8 cellular contexts compared by ENCODE assay signal in the genomic region with DNA sequence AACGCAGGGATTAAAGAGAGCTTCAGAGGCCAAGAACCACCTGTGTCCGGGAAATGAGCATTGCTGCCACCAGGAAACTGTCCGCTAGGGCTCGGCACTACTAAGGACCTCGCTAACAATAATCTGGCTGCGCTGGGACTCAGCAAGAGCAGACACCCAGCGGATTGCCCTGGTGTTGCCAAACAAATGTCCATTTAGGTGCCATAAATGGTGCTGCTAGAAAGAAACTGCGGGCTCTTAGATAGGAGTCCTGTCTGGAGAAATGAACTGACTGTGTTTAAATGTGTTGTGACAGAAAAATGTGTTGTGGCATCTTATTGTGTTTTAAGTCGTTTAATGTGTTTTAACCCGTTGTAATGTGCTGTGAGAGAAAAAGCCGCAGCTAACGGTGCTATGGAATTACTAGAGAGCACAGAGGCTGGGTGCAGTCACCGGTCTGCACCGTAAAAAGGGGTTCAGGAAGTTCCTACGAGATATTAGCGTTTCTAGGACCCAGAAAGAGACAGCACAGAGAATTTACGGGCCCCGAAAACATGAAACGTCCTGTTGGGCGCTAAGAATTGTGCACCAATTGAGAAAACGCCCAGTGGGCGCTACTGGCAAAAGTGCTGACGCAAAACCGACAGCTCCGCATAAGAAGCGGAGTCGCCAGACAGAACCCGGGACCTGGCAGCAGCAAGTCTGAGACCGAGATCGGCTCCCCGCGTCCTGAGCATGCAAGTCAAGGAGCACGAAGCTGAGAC.
A peak's percentile ranks its signal among the peaks of the same experiment; 100 is the strongest.
DNase-seq lines count a peak whose midpoint lies in the region; ATAC-seq lines count a peak whose summit lies in the region.

No MANE protein-coding gene starts in this region.

- H3K9me3 Mint-ChIP-seq in T-helper 2 cell treated with Interferon-gamma antibody and Interleukin-4, amounts not matched to agents 5 μg/mL and 100 μg/mL, for 36 hours, result peaks cover 6% of the 10 kb centered on the region

- H3K27ac ChIP-seq in angular gyrus (ENCODE audit: low read depth, low read length), result peak overlapping the region; percentile 4

- H3K4me1 Mint-ChIP-seq in T-helper 2 cell treated with Interferon-gamma antibody and Interleukin-4, amounts not matched to agents 5 μg/mL and 100 μg/mL, for 36 hours (ENCODE audit: low read depth), result peaks cover 32% of the 10 kb centered on the region

- ATAC-seq in GM19438 (IDR thresholded peaks at IDR 0.05; ENCODE audit: low read depth, unreplicated experiment), result peak; percentile 56
- ATAC-seq in HG03520 (IDR thresholded peaks at IDR 0.05; ENCODE audit: unreplicated experiment), result peak; percentile 64

- H3K36me3 Mint-ChIP-seq in T-helper 2 cell treated with Interferon-gamma antibody and Interleukin-4, amounts not matched to agents 5 μg/mL and 100 μg/mL, for 36 hours (ENCODE audit: low read depth), result peaks cover 20% of the 10 kb centered on the region

- peak overlapping the region; percentile 96 for H3K4me3 Mint-ChIP-seq in T-helper 2 cell treated with Interferon-gamma antibody and Interleukin-4, amounts not matched to agents 5 μg/mL and 100 μg/mL, for 36 hours

- peaks cover 6% of the 10 kb centered on the region for H3K27me3 Mint-ChIP-seq in T-helper 2 cell treated with Interferon-gamma antibody and Interleukin-4, amounts not matched to agents 5 μg/mL and 100 μg/mL, for 36 hours (ENCODE audit: low read depth)

- H3K27ac Mint-ChIP-seq in T-helper 2 cell treated with Interferon-gamma antibody and Interleukin-4, amounts not matched to agents 5 μg/mL and 100 μg/mL, for 36 hours, result peak overlapping the region; percentile 100

- peak; percentile 84 for DNase-seq in CD1c-positive myeloid dendritic cell (ENCODE audit: extremely low spot score)
- peak; percentile 55 for DNase-seq in T-helper 2 cell treated with Interferon-gamma antibody and Interleukin-4, amounts not matched to agents 5 μg/mL and 100 μg/mL, for 36 hours (ENCODE audit: low spot score)
- peak; percentile 84 for DNase-seq in iris pigment epithelial cell (ENCODE audit: low read depth)
- DNase-seq in stimulated activated CD8-positive, alpha-beta memory T cell treated with anti-CD3 and anti-CD28 coated beads, Interleukin-12 subunit alpha, Interleukin-12 subunit beta, amount 100 ng/mL, for 1 hour (ENCODE audit: low read depth), result peak; percentile 37
- DNase-seq in NCI-H1694 (lab: John Stamatoyannopoulos, UW), result no peak
